Comparison of ENCODE assay signal across 22 cellular contexts in the genomic region with DNA sequence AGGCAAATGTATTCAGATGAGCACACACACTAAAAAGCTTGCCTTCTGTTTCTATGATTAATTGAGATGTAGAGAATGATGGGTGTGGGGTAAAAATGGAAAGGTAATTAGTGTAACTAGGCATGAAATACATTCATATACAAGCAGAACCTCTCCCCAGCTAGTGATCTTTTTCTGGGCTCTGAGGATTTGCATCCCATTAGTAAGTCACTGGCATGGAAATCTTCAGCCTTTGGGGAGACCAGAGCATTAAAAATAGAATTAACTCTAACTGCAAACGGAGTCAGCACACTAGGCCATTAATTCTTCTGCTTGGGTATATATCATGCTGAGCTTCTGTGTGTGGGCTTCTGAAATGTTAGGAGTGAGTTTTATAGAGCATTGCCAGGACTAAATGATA.
"Had no signal": no experiment of that assay in that cellular context is flagged by ENCODE, and none has a peak within 500 bp of the region (broad histone marks: within the 10 kb centered on the region; RNA-seq: fewer than 3 reads in every experiment).

No MANE protein-coding gene starts in this region.

- H3K9me3 Mint-ChIP-seq: activated naive CD4-positive, alpha-beta T cell treated with anti-CD3 and anti-CD28 coated beads for 36 hours; activated naive CD8-positive, alpha-beta T cell treated with anti-CD3 and anti-CD28 coated beads for 36 hours; activated T-helper 1 cell treated with anti-CD3 and anti-CD28 coated beads, Interleukin-12 subunit alpha, Interleukin-12 subunit beta, Interleukin-2, Interleukin-4 antibody, amounts not matched to agents 30 ng/mL and 10 ng/mL and 1 ng/mL, durations not matched to agents 14 hours and 24 hours and 36 hours; naive B cell; neural crest cell had no signal

- H3K4me1 ChIP-seq: adrenal gland, right atrium auricular region, tibial nerve had no signal

- H3K36me3 Mint-ChIP-seq: activated naive CD8-positive, alpha-beta T cell treated with anti-CD3 and anti-CD28 coated beads for 36 hours had no signal

- DNase-seq: activated CD4-positive, alpha-beta T cell treated with anti-CD3 and anti-CD28 coated beads for 48 hours; activated CD4-positive, alpha-beta T cell treated with anti-CD3 and anti-CD28 coated beads, Interleukin-2, amount 50 U/mL, for 48 hours; activated CD8-positive, alpha-beta memory T cell treated with anti-CD3 and anti-CD28 coated beads for 24 hours; activated effector memory CD4-positive, alpha-beta T cell treated with anti-CD3 and anti-CD28 coated beads, Interleukin-2, amount 50 U/mL, for 16 hours; activated naive CD4-positive, alpha-beta T cell treated with anti-CD3 and anti-CD28 coated beads for 36 hours; activated naive CD8-positive, alpha-beta T cell treated with anti-CD3 and anti-CD28 coated beads for 36 hours; adrenal gland; brain microvascular endothelial cell; cortex of kidney; foreskin fibroblast; heart right ventricle; naive B cell; occipital lobe; stimulated activated naive CD4-positive, alpha-beta T cell treated with Interleukin-2 at 50 U/mL for 16 hours had no signal

- H3K27ac ChIP-seq: adrenal gland, ascending aorta, brain microvascular endothelial cell, heart right ventricle, right atrium auricular region, tibial nerve had no signal

- H3K9me3 ChIP-seq: adrenal gland, ascending aorta, heart right ventricle, right atrium auricular region, tibial nerve had no signal

- H3K4me3 ChIP-seq: adrenal gland, ascending aorta, heart right ventricle, lung, right atrium auricular region, tibial nerve had no signal

- ATAC-seq: esophagus mucosa, heart right ventricle, left lobe of liver had no signal

- H3K36me3 ChIP-seq: adrenal gland, brain microvascular endothelial cell, tibial nerve had no signal

- H3K4me1 Mint-ChIP-seq: activated naive CD8-positive, alpha-beta T cell treated with anti-CD3 and anti-CD28 coated beads for 36 hours; neural crest cell had no signal

- H3K27ac Mint-ChIP-seq: activated naive CD4-positive, alpha-beta T cell treated with anti-CD3 and anti-CD28 coated beads for 36 hours; activated naive CD8-positive, alpha-beta T cell treated with anti-CD3 and anti-CD28 coated beads for 36 hours; activated T-helper 1 cell treated with anti-CD3 and anti-CD28 coated beads, Interleukin-12 subunit alpha, Interleukin-12 subunit beta, Interleukin-2, Interleukin-4 antibody, amounts not matched to agents 30 ng/mL and 10 ng/mL and 1 ng/mL, durations not matched to agents 14 hours and 24 hours and 36 hours had no signal

- H3K27me3 Mint-ChIP-seq: activated naive CD8-positive, alpha-beta T cell treated with anti-CD3 and anti-CD28 coated beads for 36 hours; naive B cell had no signal

- H3K27me3 ChIP-seq: adrenal gland, ascending aorta, brain microvascular endothelial cell, heart right ventricle, right atrium auricular region, tibial nerve had no signal

- H3K4me3 Mint-ChIP-seq: activated naive CD4-positive, alpha-beta T cell treated with anti-CD3 and anti-CD28 coated beads for 36 hours; activated naive CD8-positive, alpha-beta T cell treated with anti-CD3 and anti-CD28 coated beads for 36 hours; activated T-helper 1 cell treated with anti-CD3 and anti-CD28 coated beads, Interleukin-12 subunit alpha, Interleukin-12 subunit beta, Interleukin-2, Interleukin-4 antibody, amounts not matched to agents 30 ng/mL and 10 ng/mL and 1 ng/mL, durations not matched to agents 14 hours and 24 hours and 36 hours; naive B cell; neural crest cell had no signal
